ENCODE assay signal across 7 cellular contexts in genomic region chr1:148341729-148342128, GRCh38.
DNase-seq lines count a peak whose midpoint lies in the region; ATAC-seq, FAIRE-seq and TF ChIP-seq lines count a peak whose summit lies in the region.
"Not testable (repeated sequence)": the region's sequence is repeated elsewhere in the genome, so short reads cannot be mapped to it uniquely, and the experiment has no call there.

No MANE protein-coding gene starts in this region.

- H3K9ac ChIP-seq in HCT116 (ENCODE audit: low read length); PC-3 (ENCODE audit: low read length); mammary epithelial cell (ENCODE audit: insufficient read depth, low read length): not testable (repeated sequence)

- H2AFZ ChIP-seq in HCT116 (ENCODE audit: low read depth, low read length, poor library complexity, severe bottlenecking); PC-3 (ENCODE audit: low read length); PC-9; mammary epithelial cell (ENCODE audit: low read depth, low read length): not testable (repeated sequence)

- H3K9me2 ChIP-seq in HCT116 (ENCODE audit: insufficient read depth); PC-3 (replicated peaks; ENCODE audit: low read length); PC-9 (ENCODE audit: insufficient read depth): not testable (repeated sequence)

- WGBS in mammary epithelial cell (ENCODE audit: low coverage, missing lambda C conversion rate), result 100% methylated on average over 1 of the region's 1 CpG

- not testable (repeated sequence) for H3K79me2 ChIP-seq in HCT116 (ENCODE audit: insufficient read depth, low read length); PC-3 (ENCODE audit: low read length); PC-9 (ENCODE audit: low read depth); mammary epithelial cell (ENCODE audit: insufficient read depth, low read length)

- not testable (repeated sequence) for H4K20me1 ChIP-seq in HCT116 (ENCODE audit: insufficient read depth); PC-3 (ENCODE audit: low read length); PC-9 (ENCODE audit: insufficient read depth); mammary epithelial cell (ENCODE audit: insufficient read depth, low read length)

- H3K4me3 ChIP-seq in HCT116 (replicated peaks in 1 of 2; ENCODE audit: low read depth in 1 of 2, low read length in 2 of 2); PC-9; mammary epithelial cell (replicated peaks in 1 of 3; ENCODE audit: insufficient read depth in 1 of 3, low read depth in 2 of 3, low read length in 3 of 3); bronchial epithelial cell (ENCODE audit: low read depth, low read length); epithelial cell of esophagus (ENCODE audit: low read length): not testable (repeated sequence)
- H3K4me3 ChIP-seq in PC-3 (ENCODE audit: low read length), result 0 out of 2 replicates have a peak overlapping the region, but pooled peaks have one; percentile 6

- RAD21 ChIA-PET in HCT116 (lab: Charles Lee; ENCODE audit: low non-redundant PET in 1 of 2, low total read pairs in 2 of 2, uncharacterized antibody in 2 of 2, unreplicated experiment in 2 of 2), result interaction anchor here in 1 of 2 experiments (0.9 kb wide), 1 partner anchor 8 kb away, joined by 4 read pairs; no protein-coding TSS in a partner anchor

- H3K9me3 ChIP-seq in HCT116 (ENCODE audit: control insufficient read depth in 1 of 2, insufficient read depth in 1 of 2, low read depth in 1 of 2, low read length in 2 of 2); PC-3 (ENCODE audit: low read length); PC-9 (ENCODE audit: insufficient read depth, low read depth); mammary epithelial cell (replicated peaks; ENCODE audit: insufficient read depth, low read length): not testable (repeated sequence)

- H3K4me1 ChIP-seq in HCT116 (ENCODE audit: control insufficient read depth in 1 of 2, insufficient read depth in 2 of 2, low read length in 2 of 2) (peaks cover 0 to 17% of the 10 kb centered on the region in 2 experiments; a peak in 2 of 4 replicates), PC-3 (ENCODE audit: insufficient read depth, low read length) (peaks cover 32% of the 10 kb centered on the region), PC-9 (replicated peaks; ENCODE audit: insufficient read depth) (peaks cover 26% of the 10 kb centered on the region)
- H3K4me1 ChIP-seq in mammary epithelial cell (ENCODE audit: insufficient read depth, low read length), result not testable (repeated sequence)

- H3K27ac ChIP-seq in HCT116 (ENCODE audit: low read depth, low read length); mammary epithelial cell (ENCODE audit: insufficient read depth, low read depth, low read length): not testable (repeated sequence)
- H3K27ac ChIP-seq in PC-3 (ENCODE audit: low read length) (peak overlapping the region; percentile 45), PC-9 (peak overlapping the region; percentile 38)

- not testable (repeated sequence) for H3K27me3 ChIP-seq in HCT116 (ENCODE audit: insufficient read depth, low read length); PC-3 (ENCODE audit: low read length); PC-9 (ENCODE audit: insufficient read depth, low read depth); mammary epithelial cell (ENCODE audit: insufficient read depth, low read length); bronchial epithelial cell (ENCODE audit: control insufficient read depth, insufficient read depth, low read length)

- FAIRE-seq in bronchial epithelial cell (lab: Jason Lieb, UNC), result not testable (repeated sequence)

- not testable (repeated sequence) for TF ChIP-seq POLR2A in HCT116 (IDR thresholded peaks at IDR 0.05; ENCODE audit: borderline replicate concordance, extremely low read depth, insufficient read depth, insufficient read length)

- POLR2A ChIA-PET in HCT116 (lab: Charles Lee); PC-3 (lab: Charles Lee; ENCODE audit: unreplicated experiment); PC-9 (lab: Charles Lee; ENCODE audit: unreplicated experiment): not testable (repeated sequence)

- not testable (repeated sequence) for H3F3A ChIP-seq in PC-3 (ENCODE audit: low read length, unreplicated experiment)
- H3F3A ChIP-seq in PC-9 (ENCODE audit: insufficient read depth, low read depth), result peaks cover 12% of the 10 kb centered on the region; the same call in 1 of the 2 replicates

- dilution Hi-C loops in mammary epithelial cell (cut with HindIII; ENCODE audit: low sequenced_read_pairs), result not testable (repeated sequence)

- TF ChIP-seq CTCF in HCT116 (IDR thresholded peaks at IDR 0.05 in 2 of 3, conservative IDR thresholded peaks at IDR 0.05 in 1 of 3; ENCODE audit: borderline replicate concordance in 1 of 3, insufficient read depth in 1 of 3, low read depth in 2 of 3, low read length in 2 of 3); PC-3 (conservative IDR thresholded peaks at IDR 0.05; ENCODE audit: low read depth, low read length); PC-9 (conservative IDR thresholded peaks at IDR 0.05); mammary epithelial cell (conservative IDR thresholded peaks at IDR 0.05 in 1 of 2, IDR thresholded peaks at IDR 0.05 in 1 of 2; ENCODE audit: extremely low read depth in 1 of 2, insufficient read depth in 1 of 2, low read depth in 1 of 2, low read length in 2 of 2); bronchial epithelial cell (IDR thresholded peaks at IDR 0.05; ENCODE audit: insufficient read depth, low read length, severe bottlenecking); epithelial cell of esophagus (IDR thresholded peaks at IDR 0.05; ENCODE audit: insufficient read depth, low read depth, low read length, missing control alignments): not testable (repeated sequence)

- peak overlapping the region; percentile 36 for H3K4me2 ChIP-seq in HCT116 (ENCODE audit: low read length)
- peak overlapping the region; percentile 72 for H3K4me2 ChIP-seq in PC-3 (ENCODE audit: low read length)
- peak overlapping the region; percentile 48 for H3K4me2 ChIP-seq in PC-9
- not testable (repeated sequence) for H3K4me2 ChIP-seq in mammary epithelial cell (ENCODE audit: insufficient read depth, low read depth, low read length)

- not testable (repeated sequence) for H3K36me3 ChIP-seq in HCT116 (ENCODE audit: control insufficient read depth in 1 of 2, insufficient read depth in 2 of 2, low read length in 2 of 2); PC-3 (ENCODE audit: low read depth, low read length); PC-9 (ENCODE audit: low read depth); mammary epithelial cell (ENCODE audit: insufficient read depth, low read length); bronchial epithelial cell (ENCODE audit: control insufficient read depth, insufficient read depth, low read length)

- intact Hi-C loops in HCT116 (cut with micrococcal nuclease); PC-3 (cut with micrococcal nuclease); PC-9 (cut with micrococcal nuclease; ENCODE audit: unreplicated experiment); mammary epithelial cell (cut with micrococcal nuclease): not testable (repeated sequence)

- BruUV-seq in HCT116 (replicated peaks; lab: Mats Ljungman, UMichigan); PC-3 (replicated peaks; lab: Mats Ljungman, UMichigan); PC-9 (replicated peaks; lab: Mats Ljungman, UMichigan); mammary epithelial cell (replicated peaks; lab: Mats Ljungman, UMichigan): not testable (repeated sequence)

- CTCF ChIA-PET in HCT116 (lab: Charles Lee); PC-3 (lab: Charles Lee); PC-9 (lab: Charles Lee); mammary epithelial cell (lab: Charles Lee; ENCODE audit: low non-redundant PET): not testable (repeated sequence)

- DNase-seq in HCT116 (ENCODE audit: low read depth, low spot score), result not testable (repeated sequence)
- DNase-seq in PC-3 (peak; percentile 85), PC-9 (peak in 1 of 2 experiments; percentile 67), mammary epithelial cell (peak; percentile 26), bronchial epithelial cell (ENCODE audit: low read depth) (peak; percentile 68), epithelial cell of esophagus (ENCODE audit: low read depth) (peak; percentile 48), kidney tubule cell (ENCODE audit: low spot score) (peak; percentile 50)

- in situ Hi-C loops in mammary epithelial cell (cut with MboI; ENCODE audit: low sequenced_read_pairs in 2 of 2), result not testable (repeated sequence)

- not testable (repeated sequence) for ATAC-seq in HCT116, PC-3

- not testable (repeated sequence) for TF ChIP-seq RAD21 in HCT116 (IDR thresholded peaks at IDR 0.05; ENCODE audit: low read depth)
